ENCODE assay signal across 1 cellular context in the genomic region with DNA sequence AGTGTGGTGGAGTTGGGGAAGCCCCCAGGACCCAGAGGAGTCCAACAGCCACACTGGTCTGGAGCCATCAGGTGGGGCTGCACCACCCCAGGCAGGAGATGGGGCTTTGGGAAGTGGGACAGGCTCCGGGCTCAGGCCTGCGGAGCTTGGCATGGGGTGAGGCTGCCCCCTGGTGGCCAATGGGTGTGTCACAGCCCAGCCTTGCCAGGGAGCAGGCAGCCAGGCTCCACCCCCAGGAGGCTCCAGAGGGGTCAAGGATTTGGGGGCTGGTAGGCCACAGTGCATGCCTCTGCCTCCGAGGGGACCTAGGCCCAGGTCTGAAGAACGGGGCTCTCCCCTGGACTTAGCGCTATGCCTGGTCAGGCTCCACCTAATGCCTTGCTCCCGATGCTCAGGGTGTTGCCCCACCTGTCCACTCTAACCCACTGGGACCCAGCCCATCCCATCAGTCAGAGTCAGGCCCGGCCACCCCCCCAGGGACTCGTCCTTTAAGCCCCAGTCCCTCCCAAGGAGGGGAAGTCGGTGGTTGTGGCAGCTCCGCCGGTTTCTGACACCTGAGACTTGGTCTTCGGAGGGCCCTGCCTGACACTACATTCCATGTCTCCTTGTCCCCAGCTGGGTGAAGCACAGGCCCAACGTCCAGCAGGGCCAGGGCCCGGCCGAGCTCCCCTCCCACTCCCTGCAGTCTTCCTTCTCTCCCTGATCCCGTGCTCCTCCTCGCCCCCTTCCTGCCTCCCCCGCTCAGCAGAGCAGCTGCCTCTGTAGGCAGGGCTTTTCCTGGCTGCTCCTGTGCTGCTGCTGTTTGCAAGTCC.
TF ChIP-seq lines count a peak whose summit lies in the region.

No MANE protein-coding gene starts in this region.

TF ChIP-seq in K562, 482 proteins besides CTCF, POLR2A, EP300 and RAD21 (continued from another document and continues in another):
- TF ChIP-seq POLR2H (tag; IDR thresholded peaks at IDR 0.05; ENCODE audit: low read depth) (no peak), C11orf30 (IDR thresholded peaks at IDR 0.05; ENCODE audit: low read depth) (no peak), NFYB (IDR thresholded peaks at IDR 0.05; ENCODE audit: extremely low read depth, insufficient read length) (no peak), CCAR2 (IDR thresholded peaks at IDR 0.05; ENCODE audit: low read depth, low read length) (no peak), NR2C2 (CRISPR knock-in tag; IDR thresholded peaks at IDR 0.05) (peak; percentile 46; the same call in 1 of the 2 replicates), NR2C2 (tag; IDR thresholded peaks at IDR 0.05) (no peak), MIER1 (IDR thresholded peaks at IDR 0.05; ENCODE audit: low read depth) (no peak), PRMT5 (CRISPR knock-in tag; IDR thresholded peaks at IDR 0.05) (no peak), POLR3A (IDR thresholded peaks at IDR 0.05; ENCODE audit: borderline replicate concordance, extremely low read depth, insufficient read depth, insufficient read length) (no peak), CTBP1 (IDR thresholded peaks at IDR 0.05; ENCODE audit: borderline replicate concordance) (peak; percentile 75), NEUROD1 (IDR thresholded peaks at IDR 0.05; ENCODE audit: borderline replicate concordance, low read depth, low read length, partially characterized antibody) (no peak), EHMT2 (IDR thresholded peaks at IDR 0.05) (no peak), PTBP1 (IDR thresholded peaks at IDR 0.05; ENCODE audit: low read depth, low read length) (no peak), STAT5B (CRISPR knock-in tag; IDR thresholded peaks at IDR 0.05) (no peak), TFAM (CRISPR knock-in tag; conservative IDR thresholded peaks at IDR 0.05) (no peak), ASH1L (IDR thresholded peaks at IDR 0.05; ENCODE audit: borderline replicate concordance, low read depth, partially characterized antibody) (no peak), CBX3 (IDR thresholded peaks at IDR 0.05; ENCODE audit: borderline replicate concordance in 1 of 2, low read length in 2 of 2) (no peak), MAFF (IDR thresholded peaks at IDR 0.05; ENCODE audit: low read length) (no peak), SMAD2 (IDR thresholded peaks at IDR 0.05; ENCODE audit: low read depth, low read length) (no peak), DNMT1 (IDR thresholded peaks at IDR 0.05) (no peak), NR3C1 (CRISPR knock-in tag; IDR thresholded peaks at IDR 0.05) (no peak), CREBBP (IDR thresholded peaks at IDR 0.05; ENCODE audit: low read depth, low read length) (no peak), SMAD1 (IDR thresholded peaks at IDR 0.05; ENCODE audit: low read depth, low read length, partially characterized antibody) (no peak), KLF13 (tag; IDR thresholded peaks at IDR 0.05; ENCODE audit: borderline replicate concordance, low read depth) (no peak), ZNF707 (CRISPR knock-in tag; conservative IDR thresholded peaks at IDR 0.05) (no peak), HDAC6 (IDR thresholded peaks at IDR 0.05; ENCODE audit: low read depth, low read length) (no peak), ZNF143 (CRISPR knock-in tag; IDR thresholded peaks at IDR 0.05) (no peak), TEAD4 (IDR thresholded peaks at IDR 0.05; ENCODE audit: low read length) (no peak), TEAD4 (CRISPR knock-in tag; IDR thresholded peaks at IDR 0.05; ENCODE audit: borderline replicate concordance) (no peak), NFE2L1 (tag; IDR thresholded peaks at IDR 0.05; ENCODE audit: borderline replicate concordance, low read depth) (no peak), HOXB6 (CRISPR knock-in tag; IDR thresholded peaks at IDR 0.05; ENCODE audit: borderline replicate concordance) (no peak), ZNF77 (CRISPR knock-in tag; IDR thresholded peaks at IDR 0.05) (no peak), XRCC5 (IDR thresholded peaks at IDR 0.05; ENCODE audit: low read depth, low read length) (0 out of 2 replicates have a peak, but pooled peaks have one; percentile 48), FIP1L1 (IDR thresholded peaks at IDR 0.05; ENCODE audit: low read depth, low read length, poor library complexity, severe bottlenecking) (no peak), ZKSCAN8 (CRISPR knock-in tag; IDR thresholded peaks at IDR 0.05) (no peak), ARID2 (IDR thresholded peaks at IDR 0.05) (0 out of 2 replicates have a peak, but pooled peaks have one; percentile 46), ZKSCAN1 (IDR thresholded peaks at IDR 0.05; ENCODE audit: low read depth, low read length) (no peak), ZNF239 (CRISPR knock-in tag; IDR thresholded peaks at IDR 0.05) (no peak), L3MBTL2 (IDR thresholded peaks at IDR 0.05) (0 out of 2 replicates have a peak, but pooled peaks have one; percentile 13), ZNF274 (IDR thresholded peaks at IDR 0.05; ENCODE audit: borderline replicate concordance, low read depth, low read length) (no peak), RB1 (IDR thresholded peaks at IDR 0.05; ENCODE audit: low read depth) (peak; percentile 84), ZNF347 (CRISPR knock-in tag; IDR thresholded peaks at IDR 0.05; ENCODE audit: low read depth) (no peak), BACH1 (tag; IDR thresholded peaks at IDR 0.05) (no peak), KDM1A (IDR thresholded peaks at IDR 0.05) (no peak)
- TF ChIP-seq, protein P1, sequence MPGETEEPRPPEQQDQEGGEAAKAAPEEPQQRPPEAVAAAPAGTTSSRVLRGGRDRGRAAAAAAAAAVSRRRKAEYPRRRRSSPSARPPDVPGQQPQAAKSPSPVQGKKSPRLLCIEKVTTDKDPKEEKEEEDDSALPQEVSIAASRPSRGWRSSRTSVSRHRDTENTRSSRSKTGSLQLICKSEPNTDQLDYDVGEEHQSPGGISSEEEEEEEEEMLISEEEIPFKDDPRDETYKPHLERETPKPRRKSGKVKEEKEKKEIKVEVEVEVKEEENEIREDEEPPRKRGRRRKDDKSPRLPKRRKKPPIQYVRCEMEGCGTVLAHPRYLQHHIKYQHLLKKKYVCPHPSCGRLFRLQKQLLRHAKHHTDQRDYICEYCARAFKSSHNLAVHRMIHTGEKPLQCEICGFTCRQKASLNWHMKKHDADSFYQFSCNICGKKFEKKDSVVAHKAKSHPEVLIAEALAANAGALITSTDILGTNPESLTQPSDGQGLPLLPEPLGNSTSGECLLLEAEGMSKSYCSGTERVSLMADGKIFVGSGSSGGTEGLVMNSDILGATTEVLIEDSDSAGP (CRISPR knock-in tag; IDR thresholded peaks at IDR 0.05): no peak
- TF ChIP-seq, protein P2, sequence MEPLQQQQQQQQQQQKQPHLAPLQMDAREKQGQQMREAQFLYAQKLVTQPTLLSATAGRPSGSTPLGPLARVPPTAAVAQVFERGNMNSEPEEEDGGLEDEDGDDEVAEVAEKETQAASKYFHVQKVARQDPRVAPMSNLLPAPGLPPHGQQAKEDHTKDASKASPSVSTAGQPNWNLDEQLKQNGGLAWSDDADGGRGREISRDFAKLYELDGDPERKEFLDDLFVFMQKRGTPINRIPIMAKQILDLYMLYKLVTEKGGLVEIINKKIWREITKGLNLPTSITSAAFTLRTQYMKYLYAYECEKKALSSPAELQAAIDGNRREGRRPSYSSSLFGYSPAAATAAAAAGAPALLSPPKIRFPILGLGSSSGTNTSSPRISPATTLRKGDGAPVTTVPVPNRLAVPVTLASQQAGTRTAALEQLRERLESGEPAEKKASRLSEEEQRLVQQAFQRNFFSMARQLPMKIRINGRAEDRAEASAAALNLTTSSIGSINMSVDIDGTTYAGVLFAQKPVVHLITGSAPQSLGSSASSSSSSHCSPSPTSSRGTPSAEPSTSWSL (CRISPR knock-in tag; IDR thresholded peaks at IDR 0.05; ENCODE audit: borderline replicate concordance): no peak
- TF ChIP-seq, protein P3, sequence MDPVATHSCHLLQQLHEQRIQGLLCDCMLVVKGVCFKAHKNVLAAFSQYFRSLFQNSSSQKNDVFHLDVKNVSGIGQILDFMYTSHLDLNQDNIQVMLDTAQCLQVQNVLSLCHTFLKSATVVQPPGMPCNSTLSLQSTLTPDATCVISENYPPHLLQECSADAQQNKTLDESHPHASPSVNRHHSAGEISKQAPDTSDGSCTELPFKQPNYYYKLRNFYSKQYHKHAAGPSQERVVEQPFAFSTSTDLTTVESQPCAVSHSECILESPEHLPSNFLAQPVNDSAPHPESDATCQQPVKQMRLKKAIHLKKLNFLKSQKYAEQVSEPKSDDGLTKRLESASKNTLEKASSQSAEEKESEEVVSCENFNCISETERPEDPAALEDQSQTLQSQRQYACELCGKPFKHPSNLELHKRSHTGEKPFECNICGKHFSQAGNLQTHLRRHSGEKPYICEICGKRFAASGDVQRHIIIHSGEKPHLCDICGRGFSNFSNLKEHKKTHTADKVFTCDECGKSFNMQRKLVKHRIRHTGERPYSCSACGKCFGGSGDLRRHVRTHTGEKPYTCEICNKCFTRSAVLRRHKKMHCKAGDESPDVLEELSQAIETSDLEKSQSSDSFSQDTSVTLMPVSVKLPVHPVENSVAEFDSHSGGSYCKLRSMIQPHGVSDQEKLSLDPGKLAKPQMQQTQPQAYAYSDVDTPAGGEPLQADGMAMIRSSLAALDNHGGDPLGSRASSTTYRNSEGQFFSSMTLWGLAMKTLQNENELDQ (CRISPR knock-in tag; IDR thresholded peaks at IDR 0.05; ENCODE audit: borderline replicate concordance): no peak
- TF ChIP-seq, protein P4, sequence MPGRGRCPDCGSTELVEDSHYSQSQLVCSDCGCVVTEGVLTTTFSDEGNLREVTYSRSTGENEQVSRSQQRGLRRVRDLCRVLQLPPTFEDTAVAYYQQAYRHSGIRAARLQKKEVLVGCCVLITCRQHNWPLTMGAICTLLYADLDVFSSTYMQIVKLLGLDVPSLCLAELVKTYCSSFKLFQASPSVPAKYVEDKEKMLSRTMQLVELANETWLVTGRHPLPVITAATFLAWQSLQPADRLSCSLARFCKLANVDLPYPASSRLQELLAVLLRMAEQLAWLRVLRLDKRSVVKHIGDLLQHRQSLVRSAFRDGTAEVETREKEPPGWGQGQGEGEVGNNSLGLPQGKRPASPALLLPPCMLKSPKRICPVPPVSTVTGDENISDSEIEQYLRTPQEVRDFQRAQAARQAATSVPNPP (IDR thresholded peaks at IDR 0.05; ENCODE audit: borderline replicate concordance, insufficient read depth, insufficient read length): no peak
- TF ChIP-seq, protein P5, sequence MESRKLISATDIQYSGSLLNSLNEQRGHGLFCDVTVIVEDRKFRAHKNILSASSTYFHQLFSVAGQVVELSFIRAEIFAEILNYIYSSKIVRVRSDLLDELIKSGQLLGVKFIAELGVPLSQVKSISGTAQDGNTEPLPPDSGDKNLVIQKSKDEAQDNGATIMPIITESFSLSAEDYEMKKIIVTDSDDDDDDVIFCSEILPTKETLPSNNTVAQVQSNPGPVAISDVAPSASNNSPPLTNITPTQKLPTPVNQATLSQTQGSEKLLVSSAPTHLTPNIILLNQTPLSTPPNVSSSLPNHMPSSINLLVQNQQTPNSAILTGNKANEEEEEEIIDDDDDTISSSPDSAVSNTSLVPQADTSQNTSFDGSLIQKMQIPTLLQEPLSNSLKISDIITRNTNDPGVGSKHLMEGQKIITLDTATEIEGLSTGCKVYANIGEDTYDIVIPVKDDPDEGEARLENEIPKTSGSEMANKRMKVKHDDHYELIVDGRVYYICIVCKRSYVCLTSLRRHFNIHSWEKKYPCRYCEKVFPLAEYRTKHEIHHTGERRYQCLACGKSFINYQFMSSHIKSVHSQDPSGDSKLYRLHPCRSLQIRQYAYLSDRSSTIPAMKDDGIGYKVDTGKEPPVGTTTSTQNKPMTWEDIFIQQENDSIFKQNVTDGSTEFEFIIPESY (CRISPR knock-in tag; IDR thresholded peaks at IDR 0.05): no peak
- TF ChIP-seq, protein P6, sequence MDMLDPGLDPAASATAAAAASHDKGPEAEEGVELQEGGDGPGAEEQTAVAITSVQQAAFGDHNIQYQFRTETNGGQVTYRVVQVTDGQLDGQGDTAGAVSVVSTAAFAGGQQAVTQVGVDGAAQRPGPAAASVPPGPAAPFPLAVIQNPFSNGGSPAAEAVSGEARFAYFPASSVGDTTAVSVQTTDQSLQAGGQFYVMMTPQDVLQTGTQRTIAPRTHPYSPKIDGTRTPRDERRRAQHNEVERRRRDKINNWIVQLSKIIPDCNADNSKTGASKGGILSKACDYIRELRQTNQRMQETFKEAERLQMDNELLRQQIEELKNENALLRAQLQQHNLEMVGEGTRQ (CRISPR knock-in tag; IDR thresholded peaks at IDR 0.05): no peak
- TF ChIP-seq, protein P7, sequence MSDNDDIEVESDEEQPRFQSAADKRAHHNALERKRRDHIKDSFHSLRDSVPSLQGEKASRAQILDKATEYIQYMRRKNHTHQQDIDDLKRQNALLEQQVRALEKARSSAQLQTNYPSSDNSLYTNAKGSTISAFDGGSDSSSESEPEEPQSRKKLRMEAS (CRISPR knock-in tag; IDR thresholded peaks at IDR 0.05): peak; percentile 28; the same call in 1 of the 2 replicates
- TF ChIP-seq, protein P8, sequence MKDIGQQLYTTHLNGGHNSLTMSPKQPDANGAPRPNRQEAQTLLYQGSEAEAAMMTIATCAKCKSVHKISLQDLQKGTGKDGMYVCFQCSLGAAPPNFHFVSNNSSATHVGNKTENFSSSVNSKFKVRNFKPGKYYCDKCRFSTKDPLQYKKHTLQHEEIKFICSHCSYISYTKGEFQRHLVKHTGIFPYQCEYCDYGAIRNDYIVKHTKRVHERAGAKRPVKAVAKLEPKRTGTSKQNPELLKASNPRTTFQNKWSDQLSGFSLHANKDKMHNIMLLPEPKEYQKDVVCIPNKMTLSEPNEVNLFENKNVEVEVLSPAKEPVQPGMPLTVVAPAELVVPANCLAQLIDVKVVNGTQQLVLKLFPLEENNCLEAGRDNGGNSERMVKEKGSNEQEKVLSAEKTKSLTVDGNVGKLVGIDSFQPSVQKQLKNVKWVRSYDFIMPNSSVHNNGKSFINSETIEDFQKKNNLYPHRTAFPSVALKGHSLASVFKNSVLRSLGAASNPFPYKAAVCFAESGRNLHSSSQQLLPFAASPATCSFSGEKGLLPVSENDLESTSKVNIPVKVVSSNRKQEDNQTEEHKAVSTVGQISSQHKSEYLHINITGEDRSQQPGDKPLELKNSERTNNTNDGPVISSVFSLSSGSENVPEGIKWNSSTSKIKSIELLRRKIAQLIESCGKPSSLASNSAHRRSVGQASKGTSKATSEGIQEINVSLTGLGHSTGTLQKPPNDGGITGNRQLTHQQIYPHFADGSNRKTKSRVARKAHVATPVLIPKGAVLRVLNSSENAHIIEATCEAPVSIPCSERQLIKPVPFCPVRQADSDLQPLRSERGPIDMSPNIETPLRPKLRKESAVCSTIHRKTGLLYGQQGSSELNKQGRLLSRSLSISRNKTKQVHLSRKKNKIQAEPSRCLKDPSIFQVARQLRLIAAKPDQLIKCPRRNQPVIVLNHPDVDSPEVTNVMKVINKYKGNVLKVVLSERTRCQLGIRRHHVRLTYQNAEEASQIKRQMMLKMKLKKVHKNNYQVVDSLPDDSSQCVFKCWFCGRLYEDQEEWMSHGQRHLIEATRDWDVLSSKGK (CRISPR knock-in tag; IDR thresholded peaks at IDR 0.05): no peak
- TF ChIP-seq, protein P9, sequence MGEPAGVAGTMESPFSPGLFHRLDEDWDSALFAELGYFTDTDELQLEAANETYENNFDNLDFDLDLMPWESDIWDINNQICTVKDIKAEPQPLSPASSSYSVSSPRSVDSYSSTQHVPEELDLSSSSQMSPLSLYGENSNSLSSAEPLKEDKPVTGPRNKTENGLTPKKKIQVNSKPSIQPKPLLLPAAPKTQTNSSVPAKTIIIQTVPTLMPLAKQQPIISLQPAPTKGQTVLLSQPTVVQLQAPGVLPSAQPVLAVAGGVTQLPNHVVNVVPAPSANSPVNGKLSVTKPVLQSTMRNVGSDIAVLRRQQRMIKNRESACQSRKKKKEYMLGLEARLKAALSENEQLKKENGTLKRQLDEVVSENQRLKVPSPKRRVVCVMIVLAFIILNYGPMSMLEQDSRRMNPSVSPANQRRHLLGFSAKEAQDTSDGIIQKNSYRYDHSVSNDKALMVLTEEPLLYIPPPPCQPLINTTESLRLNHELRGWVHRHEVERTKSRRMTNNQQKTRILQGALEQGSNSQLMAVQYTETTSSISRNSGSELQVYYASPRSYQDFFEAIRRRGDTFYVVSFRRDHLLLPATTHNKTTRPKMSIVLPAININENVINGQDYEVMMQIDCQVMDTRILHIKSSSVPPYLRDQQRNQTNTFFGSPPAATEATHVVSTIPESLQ (CRISPR knock-in tag; IDR thresholded peaks at IDR 0.05): no peak
